In genomic region chr7:31022117-31022516, GRCh38 we compare ENCODE assay signal across 25 cellular contexts. TPM values are rescaled to one million over a fixed set of nuclear protein-coding genes. Genes with fewer than 3 reads are reported as not detected.
"Had no signal": no experiment of that assay in that cellular context is flagged by ENCODE, and none has a peak within 500 bp of the region (broad histone marks: within the 10 kb centered on the region; RNA-seq: fewer than 3 reads in every experiment).

No MANE protein-coding gene starts in this region.

- ATAC-seq: Panc1, PC-3 had no signal

- H3K27ac Mint-ChIP-seq: IgD-negative memory B cell had no signal

- DNase-seq: Kasumi-1, MM.1S, NCI-H1092 treated with DMSO at 0.1 percent for 48 hours, NCI-H1436, NCI-H187, NCI-H2029, NCI-H2081 treated with DMSO at 0.1 percent for 48 hours, NCI-H2171, NCI-H226, NCI-H446, NCI-H510A, NCI-H524 treated with DMSO at 0.1 percent for 48 hours, NCI-H69, NCI-H774, PC-3, SHP77, SK-N-SH had no signal

- H3K36me3 Mint-ChIP-seq: IgD-negative memory B cell had no signal

- H3K4me3 Mint-ChIP-seq: IgD-negative memory B cell had no signal

- H3K27ac ChIP-seq: HL-60, KMS-11, RWPE1 had no signal

- H3K4me3 ChIP-seq: K562 had no signal

- H3K9me3 ChIP-seq: SK-N-SH had no signal

RNA-seq across cellular contexts. Expression of gene ADCYAP1R1, which starts 30.0 kb away (rescaled TPM):
- total RNA-seq: K562, M059J, PC-3, SK-MEL-5 had no signal
- polyA plus RNA-seq: IgD-negative memory B cell had no signal

RNA-seq across cellular contexts. Expression of gene GHRHR, which starts 58.4 kb away (rescaled TPM):
- total RNA-seq: K562, M059J, PC-3, SK-MEL-5 had no signal
- polyA plus RNA-seq: IgD-negative memory B cell, K562, SK-N-SH had no signal
